In genomic region chr6:149560736-149561135, GRCh38 we compare ENCODE assay signal across 9 cellular contexts. TPM values are rescaled to one million over a fixed set of nuclear protein-coding genes. Genes with fewer than 3 reads are reported as not detected.
DNase-seq lines count a peak whose midpoint lies in the region; ATAC-seq and TF ChIP-seq lines count a peak whose summit lies in the region.
"Had no signal": no experiment of that assay in that cellular context is flagged by ENCODE, and none has a peak within 500 bp of the region (broad histone marks: within the 10 kb centered on the region; RNA-seq: fewer than 3 reads in every experiment).

No MANE protein-coding gene starts in this region.

- no peak for ATAC-seq in HG02588 (IDR thresholded peaks at IDR 0.05; ENCODE audit: unreplicated experiment)
- ATAC-seq: activated T-cell treated with anti-CD3 and anti-CD28 coated beads, Interleukin-2, amount 50 U/mL, for 72 hours had no signal

- CTCF ChIA-PET in AG04449 (lab: Yijun Ruan, JAX) = interaction anchor here (1.4 to 3.7 kb wide), 2 partner anchors 10 to 14 kb away, joined by 7 to 34 read pairs; partner anchors contain the start of gene PPIL4

- peak; percentile 33 for TF ChIP-seq CTCF in AG04449 (IDR thresholded peaks at IDR 0.05; ENCODE audit: insufficient read depth, low read length, missing control alignments)
- TF ChIP-seq CTCF in GM12865 (IDR thresholded peaks at IDR 0.05; ENCODE audit: insufficient read depth, low read depth, low read length, missing control alignments) = peak; percentile 59

- no peak for DNase-seq in AG04449 (ENCODE audit: low read depth, low spot score)
- peak; percentile 27 for DNase-seq in GM12865 (ENCODE audit: low read depth)
- DNase-seq in RPMI7951 (ENCODE audit: low read depth) = peak; percentile 32
- peak; percentile 15 for DNase-seq in glomerular visceral epithelial cell (ENCODE audit: extremely low spot score)
- DNase-seq in activated gamma-delta T cell treated with Interleukin-2 at 50 U/mL for 16 hours = no peak
- DNase-seq in NCI-H345 (lab: John Stamatoyannopoulos, UW) = no peak
- no peak for DNase-seq in NCI-H128 (lab: John Stamatoyannopoulos, UW; ENCODE audit: unreplicated experiment)

- POLR2A ChIA-PET in AG04449 (lab: Yijun Ruan, JAX) = no interaction called here

- H3K4me3 ChIP-seq in AG04449 (ENCODE audit: low read depth, low read length) (no peak overlapping the region), GM12865 (ENCODE audit: low read depth, low read length) (no peak overlapping the region)

RNA-seq across cellular contexts. Expression of gene GINM1, which starts 5.4 kb away (rescaled TPM):
- 47.0 and 49.6 TPM in 2 replicates for total RNA-seq in RPMI7951 (2014; rRNA removed; shearing (Covaris generic))

RNA-seq across cellular contexts. Expression of gene PPIL4, which starts 14.9 kb away (rescaled TPM):
- total RNA-seq in RPMI7951 (2014; rRNA removed; shearing (Covaris generic)) = 34.9 and 48.9 TPM in 2 replicates

Comparison
In these comparisons a context has a peak if more than half of its experiments do, and no peak if none do; other contexts are left out.
1. DNase-seq: peak in GM12865 (single experiment), RPMI7951 (single experiment) and glomerular visceral epithelial cell (single experiment); none in AG04449 (single experiment), activated gamma-delta T cell treated with Interleukin-2 at 50 U/mL for 16 hours (single experiment), NCI-H345 (single experiment) and NCI-H128 (single experiment).